In genomic region chr3:119401502-119402440, GRCh38 we compare ENCODE assay signal across 12 cellular contexts.
A peak's percentile ranks its signal among the peaks of the same experiment; 100 is the strongest.
DNase-seq lines count a peak whose midpoint lies in the region; ATAC-seq and TF ChIP-seq lines count a peak whose summit lies in the region.
"Had no signal": no experiment of that assay in that cellular context is flagged by ENCODE, and none has a peak within 500 bp of the region (broad histone marks: within the 10 kb centered on the region; RNA-seq: fewer than 3 reads in every experiment).

No MANE protein-coding gene starts in this region.

- H3K23ac ChIP-seq in neuronal stem cell (ENCODE audit: low read depth, low read length, poor library complexity), result no peak overlapping the region

- H2AFZ ChIP-seq in GM23338 (peak overlapping the region; percentile 91), neuronal stem cell (ENCODE audit: low read length) (peak overlapping the region; percentile 88)

- no peak overlapping the region for H3K4me3 Mint-ChIP-seq in activated T-cell treated with anti-CD3 and anti-CD28 coated beads, Interleukin-2, amount 50 U/mL, for 72 hours
- no peak overlapping the region for H3K4me3 Mint-ChIP-seq in GM23338
- no peak overlapping the region for H3K4me3 Mint-ChIP-seq in CD4-positive, alpha-beta T cell
- H3K4me3 Mint-ChIP-seq: nephron had no signal

- peaks cover 11% of the 10 kb centered on the region for H3K4me1 Mint-ChIP-seq in activated T-cell treated with anti-CD3 and anti-CD28 coated beads, Interleukin-2, amount 50 U/mL, for 72 hours (ENCODE audit: low read depth)
- H3K4me1 Mint-ChIP-seq in GM23338, result peaks cover 34% of the 10 kb centered on the region
- no peaks in the 10 kb centered on the region for H3K4me1 Mint-ChIP-seq in CD4-positive, alpha-beta T cell (ENCODE audit: low read depth)

- H2BK120ac ChIP-seq in neuronal stem cell (ENCODE audit: low read depth, low read length), result no peak overlapping the region

- no peak overlapping the region for H2BK5ac ChIP-seq in neuronal stem cell (ENCODE audit: low read length)

- H3K79me1 ChIP-seq in neuronal stem cell (ENCODE audit: low read depth, low read length), result no peaks in the 10 kb centered on the region

- no peaks in the 10 kb centered on the region for H3K27me3 Mint-ChIP-seq in activated T-cell treated with anti-CD3 and anti-CD28 coated beads, Interleukin-2, amount 50 U/mL, for 72 hours (ENCODE audit: low read depth)
- H3K27me3 Mint-ChIP-seq in GM23338 (ENCODE audit: insufficient read depth, low read depth, poor library complexity), result no peaks in the 10 kb centered on the region
- H3K27me3 Mint-ChIP-seq in CD4-positive, alpha-beta T cell, result no peaks in the 10 kb centered on the region

- intact Hi-C loops in CD4-positive, alpha-beta T cell (cut with DNase I, micrococcal nuclease), result no loop called here

- no CpG with 5 or more reads among the region's 36 CpGs for WGBS in neuronal stem cell (ENCODE audit: extremely low coverage in 2 of 2, insufficient read length in 2 of 2, insufficient replicate concordance in 1 of 2), 2 donors

- H3K4ac ChIP-seq in neuronal stem cell (ENCODE audit: low read length), result no peak overlapping the region

- H3K36me3 ChIP-seq in GM23338 (ENCODE audit: insufficient read depth) (0 out of 2 replicates have a peak, but pooled peaks cover 2% of the 10 kb centered on the region), neuronal stem cell (replicated peaks in 1 of 2; ENCODE audit: control insufficient read depth in 2 of 2, insufficient read depth in 2 of 2, low read length in 2 of 2) (no peaks in the 10 kb centered on the region), brain microvascular endothelial cell (replicated peaks) (peaks cover 34% of the 10 kb centered on the region)

- H3K4me1 ChIP-seq in GM23338 (ENCODE audit: insufficient read depth), result peaks cover 38% of the 10 kb centered on the region
- peaks cover 3 to 8% of the 10 kb centered on the region in 2 donors for H3K4me1 ChIP-seq in neuronal stem cell (ENCODE audit: control insufficient read depth in 2 of 2, insufficient read depth in 1 of 2, low read depth in 1 of 2, low read length in 2 of 2)
- H3K4me1 ChIP-seq: A549 had no signal

- no peaks in the 10 kb centered on the region for H3K9me3 ChIP-seq in neuronal stem cell (replicated peaks in 1 of 2; ENCODE audit: control insufficient read depth in 2 of 2, insufficient read depth in 1 of 2, low read depth in 1 of 2, low read length in 2 of 2)
- H3K9me3 ChIP-seq in CD4-positive, alpha-beta T cell (ENCODE audit: control insufficient read depth, low read length), result no peaks in the 10 kb centered on the region
- H3K9me3 ChIP-seq: A549 had no signal

- no peaks in the 10 kb centered on the region for H3K9me3 Mint-ChIP-seq in activated T-cell treated with anti-CD3 and anti-CD28 coated beads, Interleukin-2, amount 50 U/mL, for 72 hours
- no peaks in the 10 kb centered on the region for H3K9me3 Mint-ChIP-seq in GM23338
- H3K9me3 Mint-ChIP-seq in CD4-positive, alpha-beta T cell, result no peaks in the 10 kb centered on the region
- H3K9me3 Mint-ChIP-seq: nephron had no signal

- H3K9ac ChIP-seq in neuronal stem cell (ENCODE audit: low read depth, low read length, poor library complexity), result no peak overlapping the region

- H3K9me2 ChIP-seq in GM23338 (ENCODE audit: insufficient read depth), result no peaks in the 10 kb centered on the region

- TF ChIP-seq CTCF in GM23338 (conservative IDR thresholded peaks at IDR 0.05; ENCODE audit: low read depth in 2 of 2) (no peak), brain microvascular endothelial cell (IDR thresholded peaks at IDR 0.05; ENCODE audit: low read depth, low read length, missing control alignments) (no peak)
- no peak for TF ChIP-seq CTCF in CD4-positive, alpha-beta T cell (IDR thresholded peaks at IDR 0.05)

- CTCF ChIA-PET in CD4-positive, alpha-beta T cell (lab: Charles Lee), result no interaction called here

- H4K20me1 ChIP-seq in GM23338 (replicated peaks; ENCODE audit: insufficient read depth), result no peaks in the 10 kb centered on the region

- no peak overlapping the region for H4K8ac ChIP-seq in neuronal stem cell (ENCODE audit: low read depth, low read length)

- H3K4me2 ChIP-seq in GM23338 (peak overlapping the region; percentile 28; the same call in 1 of the 2 replicates), neuronal stem cell (ENCODE audit: insufficient read depth, low read length, poor library complexity, severe bottlenecking) (no peak overlapping the region)
- H3K4me2 ChIP-seq: A549 had no signal

- H4K91ac ChIP-seq in neuronal stem cell (ENCODE audit: low read depth, low read length, poor library complexity), result no peak overlapping the region

- no peaks in the 10 kb centered on the region for H3K79me2 ChIP-seq in GM23338 (replicated peaks; ENCODE audit: insufficient read depth)

- peaks cover 4% of the 10 kb centered on the region for H3F3A ChIP-seq in GM23338 (replicated peaks; ENCODE audit: low read depth)

- H3K27me3 ChIP-seq in GM23338 (ENCODE audit: insufficient read depth) (no peaks in the 10 kb centered on the region), neuronal stem cell (ENCODE audit: control insufficient read depth in 3 of 3, insufficient read depth in 3 of 3, low read depth in 1 of 3, low read length in 3 of 3) (no peaks in the 10 kb centered on the region), brain microvascular endothelial cell (replicated peaks) (no peaks in the 10 kb centered on the region)
- no peaks in the 10 kb centered on the region for H3K27me3 ChIP-seq in CD4-positive, alpha-beta T cell (ENCODE audit: control insufficient read depth, insufficient read depth, low read length)

- POLR2A ChIA-PET in CD4-positive, alpha-beta T cell (lab: Charles Lee), result no interaction called here

- peaks cover 3% of the 10 kb centered on the region in 2 donors for H3K36me3 Mint-ChIP-seq in activated T-cell treated with anti-CD3 and anti-CD28 coated beads, Interleukin-2, amount 50 U/mL, for 72 hours (ENCODE audit: insufficient read depth in 2 of 2)
- H3K36me3 Mint-ChIP-seq in GM23338 (ENCODE audit: low read depth), result no peaks in the 10 kb centered on the region; the same call in 2 of the 3 replicates
- peaks cover 49% of the 10 kb centered on the region for H3K36me3 Mint-ChIP-seq in CD4-positive, alpha-beta T cell (ENCODE audit: low read depth)

- H2AK5ac ChIP-seq in neuronal stem cell (ENCODE audit: low read depth, low read length), result peak overlapping the region; percentile 72

- in situ Hi-C loops in brain microvascular endothelial cell (cut with HindIII; ENCODE audit: low pct_ligation_motif_present, low sequenced_read_pairs), result no loop called here

- DNase-seq in activated T-cell treated with anti-CD3 and anti-CD28 coated beads, Interleukin-2, amount 50 U/mL, for 72 hours, result no peak
- DNase-seq in activated T-cell treated with anti-CD3 and anti-CD28 coated beads, Interleukin-2, amount 50 U/mL, for 48 hours, result no peak
- DNase-seq in GM23338 (ENCODE audit: low spot score), result peak; percentile 46
- no peak for DNase-seq in neuronal stem cell (ENCODE audit: low spot score)
- DNase-seq in brain microvascular endothelial cell, result no peak
- no peak for DNase-seq in CD4-positive, alpha-beta T cell
- DNase-seq: EL; stimulated activated naive CD4-positive, alpha-beta T cell had no signal

- H3K27ac Mint-ChIP-seq in activated T-cell treated with anti-CD3 and anti-CD28 coated beads, Interleukin-2, amount 50 U/mL, for 72 hours, result peak overlapping the region; percentile 29
- no peak overlapping the region; the same call in 1 of the 2 replicates for H3K27ac Mint-ChIP-seq in GM23338
- H3K27ac Mint-ChIP-seq in CD4-positive, alpha-beta T cell, result no peak overlapping the region
- H3K27ac Mint-ChIP-seq: nephron had no signal

- no peak overlapping the region for H3K14ac ChIP-seq in neuronal stem cell (ENCODE audit: low read length)

- peak overlapping the region; percentile 30 for H3K18ac ChIP-seq in neuronal stem cell (ENCODE audit: low read length)

- no peak overlapping the region for H2BK12ac ChIP-seq in neuronal stem cell (ENCODE audit: low read length)

- H2BK15ac ChIP-seq in neuronal stem cell (ENCODE audit: low read length), result peak overlapping the region; percentile 65

- ATAC-seq in activated T-cell treated with anti-CD3 and anti-CD28 coated beads, Interleukin-2, amount 50 U/mL, for 72 hours (replicated peaks in 1 of 2), result no peak
- peak; percentile 78 for ATAC-seq in GM23338
- peak; percentile 46 for ATAC-seq in HG03460 (IDR thresholded peaks at IDR 0.05; ENCODE audit: unreplicated experiment)
- no peak for ATAC-seq in activated CD4-positive, CD25-positive, alpha-beta regulatory T cell treated with anti-CD3 and anti-CD28 coated beads, Interleukin-2, amount 50 U/mL, for 24 hours
- no peak for ATAC-seq in CD4-positive, alpha-beta T cell (ENCODE audit: poor library complexity)
- ATAC-seq: A549 had no signal

- H3K27ac ChIP-seq in GM23338 (ENCODE audit: low read depth), result no peak overlapping the region
- no peak overlapping the region for H3K27ac ChIP-seq in neuronal stem cell (replicated peaks; ENCODE audit: low read length)
- no peak overlapping the region for H3K27ac ChIP-seq in brain microvascular endothelial cell
- no peak overlapping the region for H3K27ac ChIP-seq in CD4-positive, alpha-beta T cell (ENCODE audit: low read depth, low read length)
- H3K27ac ChIP-seq: A549 had no signal

- H3K4me3 ChIP-seq in GM23338 (no peak overlapping the region), neuronal stem cell (ENCODE audit: low read length in 2 of 2) (no peak overlapping the region), brain microvascular endothelial cell (ENCODE audit: low read depth, low read length) (no peak overlapping the region)
- H3K4me3 ChIP-seq: A549 had no signal

TF ChIP-seq in GM23338, 12 proteins besides CTCF, POLR2A, EP300 and RAD21 (continues in another document):
- no peak for TF ChIP-seq CREB1 (CRISPR knock-in tag; IDR thresholded peaks at IDR 0.05; ENCODE audit: low read depth)
- no peak for TF ChIP-seq EZH2 (IDR thresholded peaks at IDR 0.05; ENCODE audit: low read depth, unreplicated experiment)
- no peak for TF ChIP-seq ETS1 (IDR thresholded peaks at IDR 0.05)
- TF ChIP-seq STAT1 (IDR thresholded peaks at IDR 0.05; ENCODE audit: unreplicated experiment), result no peak
- no peak for TF ChIP-seq EZH2phosphoT487 (IDR thresholded peaks at IDR 0.05; ENCODE audit: unreplicated experiment)
- TF ChIP-seq JUNB (IDR thresholded peaks at IDR 0.05; ENCODE audit: unreplicated experiment), result no peak
- no peak for TF ChIP-seq NANOG (IDR thresholded peaks at IDR 0.05; ENCODE audit: borderline replicate concordance)

Comparison
In these comparisons a context has a peak if more than half of its experiments do, and no peak if none do; other contexts are left out.
1. ATAC-seq: peak in GM23338 (single experiment) and HG03460 (single experiment); none in activated T-cell treated with anti-CD3 and anti-CD28 coated beads, Interleukin-2, amount 50 U/mL, for 72 hours (0 of 2), activated CD4-positive, CD25-positive, alpha-beta regulatory T cell treated with anti-CD3 and anti-CD28 coated beads, Interleukin-2, amount 50 U/mL, for 24 hours (0 of 2) and CD4-positive, alpha-beta T cell (single experiment).